In the genomic region with DNA sequence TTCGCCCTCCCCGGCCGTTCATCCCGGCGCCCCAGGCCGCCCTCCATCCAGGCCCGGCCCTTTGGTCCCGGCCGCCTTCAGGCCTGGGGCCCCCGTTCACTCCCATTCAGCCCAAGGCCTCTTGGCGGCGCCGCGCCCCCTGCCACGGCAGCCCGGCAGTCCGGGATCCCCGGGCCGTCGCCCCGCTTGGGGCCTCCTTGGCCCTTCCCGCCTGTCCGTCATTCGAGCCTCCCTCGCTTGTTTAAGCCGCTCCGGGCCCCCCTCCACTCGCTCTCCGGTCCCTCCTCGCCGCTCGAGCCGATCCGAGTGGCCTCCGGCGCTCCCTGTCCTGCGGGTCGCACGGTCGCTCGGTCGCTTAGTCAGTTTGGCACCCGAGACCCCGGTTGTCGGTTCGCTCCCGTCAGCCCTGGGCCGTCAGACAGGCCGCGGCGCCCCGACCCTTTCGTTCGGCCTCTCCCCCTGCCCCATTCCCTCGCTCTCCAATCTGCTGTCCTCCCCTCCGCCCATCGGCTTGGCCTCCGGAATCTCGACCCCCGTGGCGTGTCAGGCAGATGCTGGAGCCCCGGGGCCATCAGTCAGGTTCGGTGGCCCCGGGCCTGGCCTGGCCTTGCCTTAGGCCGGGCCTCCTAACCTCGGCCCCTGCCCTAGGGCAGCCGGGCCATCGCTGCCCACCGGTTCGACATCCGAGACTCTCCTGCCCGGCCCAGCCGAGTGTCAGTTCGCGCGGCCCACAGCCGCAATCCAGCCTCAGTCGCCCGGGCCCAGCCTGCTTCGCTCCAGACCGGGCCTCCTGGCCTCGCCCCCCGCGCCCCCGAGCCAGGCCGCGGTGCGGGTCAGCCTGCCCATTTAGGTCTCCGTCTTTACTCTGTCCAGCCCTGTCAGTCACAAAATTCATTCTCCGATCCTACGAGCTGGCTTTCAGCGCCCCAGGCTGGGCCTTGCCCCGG, we compare ENCODE assay signal across 8 cellular contexts. TPM values are rescaled to one million over a fixed set of nuclear protein-coding genes. Genes with fewer than 3 reads are reported as not detected.
A peak's percentile ranks its signal among the peaks of the same experiment; 100 is the strongest.
DNase-seq lines count a peak whose midpoint lies in the region; ATAC-seq, FAIRE-seq and TF ChIP-seq lines count a peak whose summit lies in the region.

No MANE protein-coding gene starts in this region.

- TSS peak; percentile 26 for BruUV-seq in HepG2 (replicated peaks; lab: Mats Ljungman, UMichigan)

- H3K27me3 ChIP-seq in HepG2 (ENCODE audit: control insufficient read depth in 1 of 2, insufficient read depth in 2 of 2, low read length in 2 of 2): peaks cover 0 to 4% of the 10 kb centered on the region in 2 experiments; a peak in 1 of 5 replicates

- CTCF ChIA-PET in HepG2 (lab: Yijun Ruan, JAX; ENCODE audit: low intra/inter-chr PET ratio, low total read pairs): interaction anchor here (1.2 kb wide), 1 partner anchor 46 kb away, joined by 3 read pairs; no protein-coding TSS in a partner anchor

- peaks cover 43% of the 10 kb centered on the region for H3K4me1 ChIP-seq in HepG2 (ENCODE audit: insufficient read depth, low read length)

- 0% methylated on average over 12 of the region's 93 CpGs for WGBS in HepG2 (ENCODE audit: low lambda C conversion rate)

- DNase-seq in EH (ENCODE audit: low read depth): peak; percentile 59
- DNase-seq in LoVo (ENCODE audit: low spot score): peak; percentile 25
- peak; percentile 62 for DNase-seq in activated CD4-positive, alpha-beta T cell treated with anti-CD3 and anti-CD28 coated beads for 48 hours
- peak; percentile 22 for DNase-seq in dedifferentiated amniotic fluid mesenchymal stem cell (ENCODE audit: extremely low spot score)
- peak; percentile 23 for DNase-seq in HepG2 (ENCODE audit: low spot score)
- DNase-seq in stimulated activated CD4-positive, alpha-beta T cell treated with anti-CD3 and anti-CD28 coated beads, Interleukin-4, amount 100 ng/mL, for 24 hours: peak; percentile 47

- peak; percentile 55; the same call in 1 of the 2 replicates for TF ChIP-seq RAD21 in HepG2 (CRISPR knock-in tag; IDR thresholded peaks at IDR 0.05)

- H4K20me1 ChIP-seq in HepG2 (ENCODE audit: insufficient read depth, low read length): peaks cover 23% of the 10 kb centered on the region

- H3K9me3 ChIP-seq in HepG2 (ENCODE audit: low read length): no peaks in the 10 kb centered on the region

- no peak for TF ChIP-seq EP300 in HepG2 (IDR thresholded peaks at IDR 0.05; ENCODE audit: low read depth in 2 of 2, low read length in 2 of 2)
- TF ChIP-seq EP300 in HepG2 (CRISPR knock-in tag; IDR thresholded peaks at IDR 0.05; ENCODE audit: borderline replicate concordance): no peak

- peak; percentile 27 to 30; a peak in 2 of 4 replicates for TF ChIP-seq POLR2A in HepG2 (IDR thresholded peaks at IDR 0.05; ENCODE audit: insufficient read depth in 1 of 2, low read depth in 2 of 2, low read length in 2 of 2)

- H3K4me3 ChIP-seq in HepG2 (replicated peaks in 1 of 3; ENCODE audit: insufficient read depth in 1 of 3, low read depth in 2 of 3, low read length in 3 of 3): peak overlapping the region; percentile 93 to 100 (median 96)

- peak overlapping the region; percentile 99 for H3K9ac ChIP-seq in HepG2 (ENCODE audit: insufficient read depth, low read depth, low read length)

- no peak overlapping the region for H2AFZ ChIP-seq in HepG2 (ENCODE audit: low read length)

- in situ Hi-C loops in HepG2 (cut with HindIII; ENCODE audit: extremely low pct_ligation_motif_present, low pct_unique_long_range_greater_than_20kb): no loop called here

- H3K36me3 ChIP-seq in HepG2 (replicated peaks in 1 of 2; ENCODE audit: control insufficient read depth in 1 of 2, insufficient read depth in 2 of 2, low read length in 2 of 2): peaks cover 5 to 15% of the 10 kb centered on the region in 2 experiments

- intact Hi-C loops in HepG2 (cut with micrococcal nuclease; ENCODE audit: unreplicated experiment): loop anchor here (2.0 to 5.0 kb wide), 2 partner anchors 38 to 55 kb away; a partner anchor contains a TSS

- H3K79me2 ChIP-seq in HepG2 (ENCODE audit: insufficient read depth, low read length): peaks cover 89% of the 10 kb centered on the region

- ATAC-seq in GM21528 (IDR thresholded peaks at IDR 0.05; ENCODE audit: low FRiP score, unreplicated experiment) (peak; percentile 27), HepG2 (peak; percentile 50), GM21447 (IDR thresholded peaks at IDR 0.05; ENCODE audit: unreplicated experiment) (no peak)

- TF ChIP-seq CTCF in HepG2 (CRISPR knock-in tag; IDR thresholded peaks at IDR 0.05): peak; percentile 24; the same call in 1 of the 2 replicates

- H3K27ac ChIP-seq in HepG2 (ENCODE audit: extremely low read length, insufficient read depth, low read length): peak overlapping the region; percentile 96

- no peak for FAIRE-seq in HepG2 (lab: Jason Lieb, UNC)

- POLR2A ChIA-PET in HepG2 (lab: Yijun Ruan, JAX): interaction anchor here (0.6 to 2.8 kb wide), 12 partner anchors 8 to 1476 kb away, joined by 3 to 21 read pairs (median 6); a partner anchor contains a TSS

- peak overlapping the region; percentile 89 for H3K4me2 ChIP-seq in HepG2 (ENCODE audit: low read depth, low read length)

RNA-seq across cellular contexts. Expression of a gene that starts 1.1 kb away (rescaled TPM):
- 51.9 and 53.6 TPM in 2 replicates for total RNA-seq in HepG2 (2016; rRNA removed; fragmentation: Illumina TruSeq; extraction: Trizol)
- 8.7 and 10.1 TPM in 2 replicates for total RNA-seq in HepG2 (2016; cell fraction: cytosol; rRNA removed; fragmentation: Illumina TruSeq; extraction: Trizol; ENCODE audit: low read depth)
- total RNA-seq in HepG2 (2016; cell fraction: insoluble cytoplasmic fraction; rRNA removed; fragmentation: Illumina TruSeq; extraction: Trizol): 44.9 and 54.0 TPM in 2 replicates
- total RNA-seq in HepG2 (2016; cell fraction: membrane; rRNA removed; fragmentation: Illumina TruSeq; extraction: Trizol): 22.7 and 23.9 TPM in 2 replicates
- total RNA-seq in HepG2 (2016; cell fraction: nucleus; rRNA removed; fragmentation: Illumina TruSeq; extraction: Trizol): 37.9 and 43.3 TPM in 2 replicates
- polyA plus RNA-seq in HepG2 (2011; rRNA removed): 48.1 and 64.1 TPM in 2 replicates
- 44.5 and 50.8 TPM in 2 replicates for polyA plus RNA-seq in HepG2 (2011; cell fraction: cytosol; rRNA removed)
- polyA plus RNA-seq in HepG2 (2011; cell fraction: nucleus; rRNA removed): 63.0 and 69.0 TPM in 2 replicates
- 28.1 and 28.9 TPM in 2 replicates for polyA plus RNA-seq in HepG2 (2012)
- 5.9 and 6.3 TPM in 2 replicates for polyA plus RNA-seq in HepG2 (2016; cell fraction: cytosol; fragmentation: Illumina TruSeq; extraction: Trizol; ENCODE audit: low read depth)
- polyA plus RNA-seq in HepG2 (2016; cell fraction: insoluble cytoplasmic fraction; fragmentation: Illumina TruSeq; extraction: Trizol; ENCODE audit: low read depth): 40.8 and 53.0 TPM in 2 replicates
- 13.1 and 15.2 TPM in 2 replicates for polyA plus RNA-seq in HepG2 (2016; cell fraction: membrane; fragmentation: Illumina TruSeq; extraction: Trizol; ENCODE audit: low read depth)
- polyA plus RNA-seq in HepG2 (2016; cell fraction: nucleus; fragmentation: Illumina TruSeq; extraction: Trizol; ENCODE audit: insufficient read depth, low read depth): 60.2 and 64.7 TPM in 2 replicates
- polyA minus RNA-seq in HepG2 (2011; rRNA and poly(A)+ RNA removed; ENCODE audit: low replicate concordance): 54.6 and 133 TPM in 2 replicates
- 44.0 and 45.3 TPM in 2 replicates for polyA minus RNA-seq in HepG2 (2011; cell fraction: cytosol; rRNA and poly(A)+ RNA removed)
- polyA minus RNA-seq in HepG2 (2011; cell fraction: nucleus; rRNA and poly(A)+ RNA removed): 36.3 and 42.6 TPM in 2 replicates

RNA-seq across cellular contexts. Expression of a gene that starts 1.1 kb away (rescaled TPM):
- total RNA-seq in HepG2 (2016; rRNA removed; fragmentation: Illumina TruSeq; extraction: Trizol): 556 and 776 TPM in 2 replicates
- 326 and 342 TPM in 2 replicates for total RNA-seq in HepG2 (2016; cell fraction: cytosol; rRNA removed; fragmentation: Illumina TruSeq; extraction: Trizol; ENCODE audit: low read depth)
- total RNA-seq in HepG2 (2016; cell fraction: insoluble cytoplasmic fraction; rRNA removed; fragmentation: Illumina TruSeq; extraction: Trizol): 557 and 814 TPM in 2 replicates
- 684 and 739 TPM in 2 replicates for total RNA-seq in HepG2 (2016; cell fraction: membrane; rRNA removed; fragmentation: Illumina TruSeq; extraction: Trizol)
- 202 and 207 TPM in 2 replicates for total RNA-seq in HepG2 (2016; cell fraction: nucleus; rRNA removed; fragmentation: Illumina TruSeq; extraction: Trizol)
- polyA plus RNA-seq in HepG2 (2011; rRNA removed): 389 and 548 TPM in 2 replicates
- polyA plus RNA-seq in HepG2 (2011; cell fraction: cytosol; rRNA removed): 498 and 858 TPM in 2 replicates
- 97.1 and 129 TPM in 2 replicates for polyA plus RNA-seq in HepG2 (2011; cell fraction: nucleus; rRNA removed)
- polyA plus RNA-seq in HepG2 (2012): 542 and 600 TPM in 2 replicates
- 372 and 389 TPM in 2 replicates for polyA plus RNA-seq in HepG2 (2016; cell fraction: cytosol; fragmentation: Illumina TruSeq; extraction: Trizol; ENCODE audit: low read depth)
- polyA plus RNA-seq in HepG2 (2016; cell fraction: insoluble cytoplasmic fraction; fragmentation: Illumina TruSeq; extraction: Trizol; ENCODE audit: low read depth): 673 and 752 TPM in 2 replicates
- polyA plus RNA-seq in HepG2 (2016; cell fraction: membrane; fragmentation: Illumina TruSeq; extraction: Trizol; ENCODE audit: low read depth): 615 and 634 TPM in 2 replicates
- polyA plus RNA-seq in HepG2 (2016; cell fraction: nucleus; fragmentation: Illumina TruSeq; extraction: Trizol; ENCODE audit: insufficient read depth, low read depth): 308 and 323 TPM in 2 replicates
- 40.3 and 86.2 TPM in 2 replicates for polyA minus RNA-seq in HepG2 (2011; rRNA and poly(A)+ RNA removed; ENCODE audit: low replicate concordance)
- 75.1 and 87.3 TPM in 2 replicates for polyA minus RNA-seq in HepG2 (2011; cell fraction: cytosol; rRNA and poly(A)+ RNA removed)
- polyA minus RNA-seq in HepG2 (2011; cell fraction: nucleus; rRNA and poly(A)+ RNA removed): 50.6 and 82.3 TPM in 2 replicates

RNA-seq across cellular contexts. Expression of a gene that starts 38.2 kb away (rescaled TPM):
- 23.5 and 27.1 TPM in 2 replicates for total RNA-seq in HepG2 (2016; rRNA removed; fragmentation: Illumina TruSeq; extraction: Trizol)
- total RNA-seq in HepG2 (2016; cell fraction: cytosol; rRNA removed; fragmentation: Illumina TruSeq; extraction: Trizol; ENCODE audit: low read depth): 1.7 and 2.5 TPM in 2 replicates
- total RNA-seq in HepG2 (2016; cell fraction: insoluble cytoplasmic fraction; rRNA removed; fragmentation: Illumina TruSeq; extraction: Trizol): 22.9 and 26.3 TPM in 2 replicates
- total RNA-seq in HepG2 (2016; cell fraction: membrane; rRNA removed; fragmentation: Illumina TruSeq; extraction: Trizol): 6.1 and 6.8 TPM in 2 replicates
- total RNA-seq in HepG2 (2016; cell fraction: nucleus; rRNA removed; fragmentation: Illumina TruSeq; extraction: Trizol): 15.4 and 15.9 TPM in 2 replicates
- polyA plus RNA-seq in HepG2 (2011; rRNA removed): 21.5 and 24.0 TPM in 2 replicates
- 27.6 and 30.4 TPM in 2 replicates for polyA plus RNA-seq in HepG2 (2011; cell fraction: cytosol; rRNA removed)
- polyA plus RNA-seq in HepG2 (2011; cell fraction: nucleus; rRNA removed): 14.3 and 18.3 TPM in 2 replicates
- polyA plus RNA-seq in HepG2 (2012): 15.8 and 20.3 TPM in 2 replicates
- 1.5 and 1.8 TPM in 2 replicates for polyA plus RNA-seq in HepG2 (2016; cell fraction: cytosol; fragmentation: Illumina TruSeq; extraction: Trizol; ENCODE audit: low read depth)
- 18.9 and 21.3 TPM in 2 replicates for polyA plus RNA-seq in HepG2 (2016; cell fraction: insoluble cytoplasmic fraction; fragmentation: Illumina TruSeq; extraction: Trizol; ENCODE audit: low read depth)
- 3.4 and 4.0 TPM in 2 replicates for polyA plus RNA-seq in HepG2 (2016; cell fraction: membrane; fragmentation: Illumina TruSeq; extraction: Trizol; ENCODE audit: low read depth)
- 14.9 and 17.2 TPM in 2 replicates for polyA plus RNA-seq in HepG2 (2016; cell fraction: nucleus; fragmentation: Illumina TruSeq; extraction: Trizol; ENCODE audit: insufficient read depth, low read depth)
- 146 and 163 TPM in 2 replicates for polyA minus RNA-seq in HepG2 (2011; rRNA and poly(A)+ RNA removed; ENCODE audit: low replicate concordance)
- 15.6 and 17.8 TPM in 2 replicates for polyA minus RNA-seq in HepG2 (2011; cell fraction: cytosol; rRNA and poly(A)+ RNA removed)
- 21.8 and 25.9 TPM in 2 replicates for polyA minus RNA-seq in HepG2 (2011; cell fraction: nucleus; rRNA and poly(A)+ RNA removed)

RNA-seq across cellular contexts. Expression of a gene that starts 54.8 kb away (rescaled TPM):
- total RNA-seq in HepG2 (2016; rRNA removed; fragmentation: Illumina TruSeq; extraction: Trizol): 30.0 and 30.1 TPM in 2 replicates
- total RNA-seq in HepG2 (2016; cell fraction: cytosol; rRNA removed; fragmentation: Illumina TruSeq; extraction: Trizol; ENCODE audit: low read depth): 6.0 and 6.4 TPM in 2 replicates
- 25.4 and 26.8 TPM in 2 replicates for total RNA-seq in HepG2 (2016; cell fraction: insoluble cytoplasmic fraction; rRNA removed; fragmentation: Illumina TruSeq; extraction: Trizol)
- total RNA-seq in HepG2 (2016; cell fraction: membrane; rRNA removed; fragmentation: Illumina TruSeq; extraction: Trizol): 16.3 and 17.5 TPM in 2 replicates
- total RNA-seq in HepG2 (2016; cell fraction: nucleus; rRNA removed; fragmentation: Illumina TruSeq; extraction: Trizol): 30.2 and 34.5 TPM in 2 replicates
- 8.1 and 10.2 TPM in 2 replicates for polyA plus RNA-seq in HepG2 (2011; rRNA removed)
- 3.9 and 7.1 TPM in 2 replicates for polyA plus RNA-seq in HepG2 (2011; cell fraction: cytosol; rRNA removed)
- 30.4 and 45.7 TPM in 2 replicates for polyA plus RNA-seq in HepG2 (2011; cell fraction: nucleus; rRNA removed)
- polyA plus RNA-seq in HepG2 (2012): 4.8 and 8.9 TPM in 2 replicates
- polyA plus RNA-seq in HepG2 (2016; cell fraction: cytosol; fragmentation: Illumina TruSeq; extraction: Trizol; ENCODE audit: low read depth): 3.8 TPM in 2 replicates
- 26.5 and 31.7 TPM in 2 replicates for polyA plus RNA-seq in HepG2 (2016; cell fraction: insoluble cytoplasmic fraction; fragmentation: Illumina TruSeq; extraction: Trizol; ENCODE audit: low read depth)
- 6.5 and 9.4 TPM in 2 replicates for polyA plus RNA-seq in HepG2 (2016; cell fraction: membrane; fragmentation: Illumina TruSeq; extraction: Trizol; ENCODE audit: low read depth)
- 84.2 and 90.7 TPM in 2 replicates for polyA plus RNA-seq in HepG2 (2016; cell fraction: nucleus; fragmentation: Illumina TruSeq; extraction: Trizol; ENCODE audit: insufficient read depth, low read depth)
- 10.8 and 28.0 TPM in 2 replicates for polyA minus RNA-seq in HepG2 (2011; rRNA and poly(A)+ RNA removed; ENCODE audit: low replicate concordance)
- 5.3 and 6.1 TPM in 2 replicates for polyA minus RNA-seq in HepG2 (2011; cell fraction: cytosol; rRNA and poly(A)+ RNA removed)
- polyA minus RNA-seq in HepG2 (2011; cell fraction: nucleus; rRNA and poly(A)+ RNA removed): 8.3 and 15.1 TPM in 2 replicates
